9 cellular contexts compared by ENCODE assay signal in genomic region chr2:47534179-47534919, GRCh38. TPM values are rescaled to one million over a fixed set of nuclear protein-coding genes. Genes with fewer than 3 reads are reported as not detected.
DNase-seq lines count a peak whose midpoint lies in the region; ATAC-seq and TF ChIP-seq lines count a peak whose summit lies in the region.
"Had no signal": no experiment of that assay in that cellular context is flagged by ENCODE, and none has a peak within 500 bp of the region (broad histone marks: within the 10 kb centered on the region; RNA-seq: fewer than 3 reads in every experiment).

No MANE protein-coding gene starts in this region.

- no peaks in the 10 kb centered on the region; the same call in 1 of the 2 replicates for H3K36me3 ChIP-seq in H7 (replicated peaks; ENCODE audit: control insufficient read depth, insufficient read depth, low read length)
- no peaks in the 10 kb centered on the region for H3K36me3 ChIP-seq in RWPE2 (ENCODE audit: low read depth)

- CTCF ChIA-PET in AG04450 (lab: Charles Lee): interaction anchor here (1.2 kb wide), 1 partner anchor 45 kb away, joined by 6 read pairs; no protein-coding TSS in a partner anchor

- TF ChIP-seq CTCF in AG04450 (IDR thresholded peaks at IDR 0.05; ENCODE audit: low read depth, low read length): no peak
- TF ChIP-seq CTCF in RWPE2 (IDR thresholded peaks at IDR 0.05; ENCODE audit: poor library complexity, severe bottlenecking): no peak

- no peaks in the 10 kb centered on the region; the same call in 1 of the 2 replicates for H3K9me3 ChIP-seq in AG04450 (ENCODE audit: control insufficient read depth, insufficient read depth, low read length)
- H3K9me3 ChIP-seq in RWPE2 (ENCODE audit: severe bottlenecking): no peaks in the 10 kb centered on the region

- no peaks in the 10 kb centered on the region for H3K27me3 ChIP-seq in AG04450 (ENCODE audit: control insufficient read depth, insufficient read depth, low read length)
- H3K27me3 ChIP-seq in H7 (ENCODE audit: control insufficient read depth, insufficient read depth, low read length): no peaks in the 10 kb centered on the region
- H3K27me3 ChIP-seq in RWPE2 (ENCODE audit: insufficient read depth, poor library complexity, severe bottlenecking): no peaks in the 10 kb centered on the region

- DNase-seq in AG04450 (ENCODE audit: low read depth, low spot score): peak; percentile 55
- peak; percentile 71 for DNase-seq in H7
- DNase-seq in RWPE2 (ENCODE audit: low spot score): peak; percentile 91
- peak; percentile 89 for DNase-seq in glomerular visceral epithelial cell (ENCODE audit: extremely low spot score)
- DNase-seq in NCI-H1048 (lab: John Stamatoyannopoulos, UW): no peak
- DNase-seq: small intestine had no signal

- ATAC-seq in RWPE2 (ENCODE audit: low read depth) (peak; percentile 88), HG02970 (IDR thresholded peaks at IDR 0.05; ENCODE audit: low FRiP score, unreplicated experiment) (no peak), HG02759 (IDR thresholded peaks at IDR 0.05; ENCODE audit: unreplicated experiment) (no peak), GM18505 (IDR thresholded peaks at IDR 0.05; ENCODE audit: unreplicated experiment) (no peak)

- no peak overlapping the region for H3K4me3 ChIP-seq in AG04450 (ENCODE audit: low read depth, low read length)
- H3K4me3 ChIP-seq in H7 (ENCODE audit: insufficient read depth, low read depth, low read length): no peak overlapping the region
- no peak overlapping the region for H3K4me3 ChIP-seq in RWPE2 (ENCODE audit: severe bottlenecking)

- peaks cover 9% of the 10 kb centered on the region for H3K4me1 ChIP-seq in RWPE2 (ENCODE audit: insufficient read depth, poor library complexity, severe bottlenecking)

- no peak for TF ChIP-seq POLR2A in GM18505 (IDR thresholded peaks at IDR 0.05; ENCODE audit: borderline replicate concordance, extremely low read depth, insufficient read depth, insufficient read length)

- H3K27ac ChIP-seq in AG04450 (ENCODE audit: low read depth, low read length) (peak overlapping the region; percentile 3), RWPE2 (ENCODE audit: poor library complexity, severe bottlenecking) (no peak overlapping the region)

- POLR2A ChIA-PET in AG04450 (lab: Yijun Ruan, JAX): no interaction called here

RNA-seq across cellular contexts. Expression of gene KCNK12, which starts 36.4 kb away (rescaled TPM):
- polyA plus RNA-seq in AG04450 (2011; rRNA removed): 0.01 TPM in 1 of 2 replicates, not detected in the other
- polyA minus RNA-seq in AG04450 (2011; rRNA and poly(A)+ RNA removed): 0.05 TPM in 1 of 2 replicates, not detected in the other
- total RNA-seq in H7 (2014; rRNA removed; shearing (Covaris generic)): 9.6 and 16.0 TPM in 2 replicates
